Comparison of ENCODE assay signal across 8 cellular contexts in genomic region chr3:43155464-43156121, GRCh38. TPM values are rescaled to one million over a fixed set of nuclear protein-coding genes. Genes with fewer than 3 reads are reported as not detected.
DNase-seq lines count a peak whose midpoint lies in the region; ATAC-seq, FAIRE-seq and TF ChIP-seq lines count a peak whose summit lies in the region.

No MANE protein-coding gene starts in this region.

- no peak for FAIRE-seq in GM12892 (lab: Jason Lieb, UNC)

- BruUV-seq in A673 (replicated peaks; lab: Mats Ljungman, UMichigan), result no TSS peak

- POLR2A ChIA-PET in A673 (lab: Charles Lee; ENCODE audit: low non-redundant PET), result no interaction called here

- intact Hi-C loops in A673 (cut with micrococcal nuclease; ENCODE audit: unreplicated experiment), result loop anchor here (5.0 to 10.0 kb wide), 2 partner anchors 193 to 349 kb away; no protein-coding TSS in a partner anchor
- intact Hi-C loops in sigmoid colon (cut with DNase I), result loop anchor here (2.0 kb wide), 1 partner anchor 195 kb away; no protein-coding TSS in a partner anchor

- CTCF ChIA-PET in A673 (lab: Charles Lee), result interaction anchor here (1.6 kb wide), 1 partner anchor 194 kb away, joined by 4 read pairs; no protein-coding TSS in a partner anchor

- TF ChIP-seq CTCF in A673 (conservative IDR thresholded peaks at IDR 0.05; ENCODE audit: low read depth, low read length) (peak; percentile 51), sigmoid colon (IDR thresholded peaks at IDR 0.05) (peak; percentile 42 to 76 (median 68))

- H3K27ac ChIP-seq in A673 (ENCODE audit: low read depth, low read length, poor library complexity, severe bottlenecking), result no peak overlapping the region
- H3K27ac ChIP-seq in sigmoid colon, result no peak overlapping the region

- no peak overlapping the region for H3K4me3 ChIP-seq in A673 (ENCODE audit: low read depth, low read length, poor library complexity, severe bottlenecking)
- H3K4me3 ChIP-seq in adipocyte (ENCODE audit: low read length), result no peak overlapping the region
- no peak overlapping the region for H3K4me3 ChIP-seq in sigmoid colon

- ATAC-seq in HG03442 (IDR thresholded peaks at IDR 0.05; ENCODE audit: unreplicated experiment), result no peak

- no peaks in the 10 kb centered on the region for H3K36me3 ChIP-seq in A673 (ENCODE audit: insufficient read depth, low read length, poor library complexity, severe bottlenecking)
- no peaks in the 10 kb centered on the region for H3K36me3 ChIP-seq in adipocyte (ENCODE audit: control insufficient read depth, insufficient read depth, low read length, severe bottlenecking)
- H3K36me3 ChIP-seq in sigmoid colon, result no peaks in the 10 kb centered on the region

- TF ChIP-seq EP300 in sigmoid colon (IDR thresholded peaks at IDR 0.05), result no peak

- H3K9me3 ChIP-seq in A673 (ENCODE audit: low read depth, low read length, poor library complexity, severe bottlenecking) (no peaks in the 10 kb centered on the region), adipocyte (ENCODE audit: control insufficient read depth, low read length) (no peaks in the 10 kb centered on the region), sigmoid colon (no peaks in the 10 kb centered on the region)

- no peak for TF ChIP-seq POLR2A in sigmoid colon (IDR thresholded peaks at IDR 0.05)
- TF ChIP-seq POLR2A in GM12892 (IDR thresholded peaks at IDR 0.05; ENCODE audit: low read depth, low read length), result no peak

- 32 to 58% methylated on average over 11 of the region's 11 CpGs for WGBS in sigmoid colon, 2 donors

- no peak overlapping the region for H3K9ac ChIP-seq in adipocyte (ENCODE audit: low read length)

- no peaks in the 10 kb centered on the region for H3K4me1 ChIP-seq in A673 (ENCODE audit: insufficient read depth, low read length, poor library complexity, severe bottlenecking)
- peaks cover 15% of the 10 kb centered on the region for H3K4me1 ChIP-seq in adipocyte (ENCODE audit: control insufficient read depth, insufficient read depth, low read length)
- peaks cover 0 to 19% (median 16%) of the 10 kb centered on the region in 4 donors for H3K4me1 ChIP-seq in sigmoid colon

- H3K27me3 ChIP-seq in A673 (replicated peaks; ENCODE audit: insufficient read depth, low read depth, low read length, poor library complexity) (no peaks in the 10 kb centered on the region), adipocyte (replicated peaks; ENCODE audit: control insufficient read depth, insufficient read depth, low read length) (peaks cover 29% of the 10 kb centered on the region), sigmoid colon (no peaks in the 10 kb centered on the region)

- peak; percentile 68 for DNase-seq in A673 (ENCODE audit: low spot score)
- DNase-seq in HS-27A (ENCODE audit: low read depth), result peak; percentile 57
- peak; percentile 92 for DNase-seq in adipocyte (ENCODE audit: low read depth)
- peak; percentile 73 for DNase-seq in hepatic stellate cell (ENCODE audit: low spot score)
- DNase-seq in sigmoid colon, result peak; percentile 86
- no peak for DNase-seq in germinal center (ENCODE audit: low spot score)
- no peak for DNase-seq in GM12892 (ENCODE audit: insufficient read length)

RNA-seq across cellular contexts. Expression of gene POMGNT2, which starts 49.7 kb away (rescaled TPM):
- total RNA-seq in A673 (2021), result 6.5 and 7.6 TPM in 2 replicates
- 10 to 100 TPM; 15.5 to 20.2 (median 17.2) TPM for total RNA-seq in sigmoid colon
- polyA plus RNA-seq in sigmoid colon, result 1 to 10 TPM; 2.3 to 6.2 (median 3.6) TPM
- polyA plus RNA-seq in GM12892 (2012; ENCODE audit: missing spikeins), result not detected

Comparison
In these comparisons a context has a peak if more than half of its experiments do, and no peak if none do; other contexts are left out.
1. DNase-seq: peak in A673 (single experiment), HS-27A (single experiment), adipocyte (single experiment), hepatic stellate cell (single experiment) and sigmoid colon (single experiment); none in germinal center (single experiment) and GM12892 (single experiment).